In the genomic region with DNA sequence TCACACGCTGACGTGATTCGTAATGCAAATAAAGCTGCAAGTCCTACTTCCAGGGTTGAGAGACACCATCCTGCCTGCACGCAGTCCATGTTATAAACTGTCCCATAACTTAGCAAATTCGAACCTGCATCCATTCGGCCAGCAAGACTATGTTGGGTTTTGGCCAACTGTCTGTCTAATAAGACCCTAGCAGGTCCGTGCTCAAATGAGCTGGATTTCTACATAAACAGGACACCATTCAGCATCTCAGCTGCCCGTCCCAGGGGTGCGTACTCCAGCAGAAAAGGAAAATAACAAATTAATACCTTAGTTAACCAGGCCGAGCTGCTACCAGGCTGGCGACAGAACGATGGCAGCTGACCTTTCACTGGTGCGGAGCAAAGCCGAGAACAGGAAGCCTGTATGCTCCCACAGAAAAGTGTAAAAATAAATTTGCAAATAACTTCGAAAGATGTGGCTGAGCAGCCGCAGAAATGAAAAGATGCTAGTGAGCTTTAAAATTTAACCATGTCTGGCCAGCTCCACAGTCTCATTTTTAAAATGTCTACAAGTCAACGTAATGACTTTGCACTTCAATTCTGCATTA, we compare ENCODE assay signal across 15 cellular contexts.
A peak's percentile ranks its signal among the peaks of the same experiment; 100 is the strongest.
DNase-seq lines count a peak whose midpoint lies in the region; ATAC-seq and TF ChIP-seq lines count a peak whose summit lies in the region.
"Had no signal": no experiment of that assay in that cellular context is flagged by ENCODE, and none has a peak within 500 bp of the region (broad histone marks: within the 10 kb centered on the region; RNA-seq: fewer than 3 reads in every experiment).

No MANE protein-coding gene starts in this region.

- intact Hi-C loops in CD14-positive monocyte (cut with micrococcal nuclease) = no loop called here

- H3K9me3 Mint-ChIP-seq in CD14-positive monocyte = no peaks in the 10 kb centered on the region
- H3K9me3 Mint-ChIP-seq: dendritic cell treated with granulocyte-macrophage colony-stimulating factor and Interleukin-4, amounts not matched to agents 40 ng/mL and 50 ng/mL, for 4 days had no signal

- H3K4me3 Mint-ChIP-seq in CD14-positive monocyte = peak overlapping the region; percentile 9 to 48
- H3K4me3 Mint-ChIP-seq: dendritic cell treated with granulocyte-macrophage colony-stimulating factor and Interleukin-4, amounts not matched to agents 40 ng/mL and 50 ng/mL, for 4 days had no signal

- H3K36me3 Mint-ChIP-seq in CD14-positive monocyte = no peaks in the 10 kb centered on the region

- DNase-seq in CD14-positive monocyte (ENCODE audit: low spot score) (no peak), GM19238 (ENCODE audit: insufficient read length, low spot score) (peak; percentile 44), NCI-H1694 treated with DMSO at 0.1 percent for 48 hours (lab: John Stamatoyannopoulos, UW) (no peak), GM10266 (ENCODE audit: extremely low spot score) (no peak), AG08396 (ENCODE audit: low spot score) (no peak), KBM-7 (no peak)
- DNase-seq: activated CD8-positive, alpha-beta memory T cell treated with anti-CD3 and anti-CD28 coated beads, Interleukin-2, amount 50 U/mL, for 48 hours; DMS53; Kasumi-1; mammary epithelial cell; NCI-H2081; pancreas had no signal

- peaks cover 10% of the 10 kb centered on the region for H3K4me1 Mint-ChIP-seq in CD14-positive monocyte

- TF ChIP-seq CTCF in CD14-positive monocyte (IDR thresholded peaks at IDR 0.05) = no peak
- no peak for TF ChIP-seq CTCF in GM10266 (IDR thresholded peaks at IDR 0.05; ENCODE audit: control insufficient read depth, insufficient read depth, low read depth, missing control alignments)

- peak; percentile 66 for ATAC-seq in HG02588 (IDR thresholded peaks at IDR 0.05; ENCODE audit: unreplicated experiment)
- peak; percentile 69 for ATAC-seq in HG03565 (IDR thresholded peaks at IDR 0.05; ENCODE audit: unreplicated experiment)
- ATAC-seq: pancreas had no signal

- in situ Hi-C loops in KBM-7 (cut with MboI; ENCODE audit: low pct_unique_long_range_greater_than_20kb, low sequenced_read_pairs) = no loop called here

- peaks cover 5 to 15% (median 14%) of the 10 kb centered on the region in 3 donors for H3K27me3 Mint-ChIP-seq in CD14-positive monocyte (ENCODE audit: low read depth in 3 of 3)

- no peak overlapping the region for H3K27ac Mint-ChIP-seq in CD14-positive monocyte
- H3K27ac Mint-ChIP-seq: dendritic cell treated with granulocyte-macrophage colony-stimulating factor and Interleukin-4, amounts not matched to agents 40 ng/mL and 50 ng/mL, for 4 days had no signal
